In the genomic region with DNA sequence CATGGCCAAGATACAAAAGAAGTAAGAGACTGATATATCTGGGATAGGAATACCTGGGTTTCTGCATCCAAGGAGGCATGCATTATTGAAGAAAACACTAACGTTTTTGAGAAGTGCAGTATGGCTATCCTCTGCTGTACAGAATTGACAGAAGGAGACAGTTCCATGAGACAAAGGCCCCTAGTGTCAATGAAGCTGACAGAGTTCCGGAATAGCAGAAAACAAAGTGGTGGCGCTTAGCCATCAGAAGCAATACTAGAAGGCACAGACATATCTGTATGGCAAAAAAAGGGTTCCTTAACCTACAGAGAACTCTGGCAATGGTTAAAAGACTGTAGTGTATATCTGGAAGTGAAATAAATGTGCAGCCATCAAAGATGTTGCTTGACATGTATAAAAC, we compare ENCODE assay signal across 17 cellular contexts.
DNase-seq lines count a peak whose midpoint lies in the region; ATAC-seq and TF ChIP-seq lines count a peak whose summit lies in the region.
"Had no signal": no experiment of that assay in that cellular context is flagged by ENCODE, and none has a peak within 500 bp of the region (broad histone marks: within the 10 kb centered on the region; RNA-seq: fewer than 3 reads in every experiment).

No MANE protein-coding gene starts in this region.

- H3K27ac Mint-ChIP-seq in neural crest cell (ENCODE audit: unreplicated experiment), result peak overlapping the region; percentile 37
- H3K27ac Mint-ChIP-seq: CD14-positive monocyte; CD4-positive, alpha-beta memory T cell; HFFc6 had no signal

- TF ChIP-seq CTCF in neural crest cell (conservative IDR thresholded peaks at IDR 0.05), result no peak

- DNase-seq in Ammon's horn (ENCODE audit: low spot score), result peak; percentile 17
- peak; percentile 16 for DNase-seq in inferior parietal cortex (ENCODE audit: extremely low spot score)
- DNase-seq in neural crest cell (ENCODE audit: low read depth, low spot score), result no peak
- DNase-seq in superior temporal gyrus (ENCODE audit: extremely low spot score), result peak; percentile 43
- DNase-seq in T-helper 1 cell, result no peak
- DNase-seq: BE2C; Calu3; CD4-positive, alpha-beta memory T cell; COR-L47; DMS53; DMS79 treated with DMSO at 0.1 percent for 48 hours; GF-D8; GOT3; HFFc6 had no signal

- no peak overlapping the region for H3K4me3 Mint-ChIP-seq in neural crest cell
- H3K4me3 Mint-ChIP-seq: CD14-positive monocyte; CD4-positive, alpha-beta memory T cell; HFFc6 had no signal

- no peaks in the 10 kb centered on the region for H3K27me3 Mint-ChIP-seq in neural crest cell (ENCODE audit: low read depth)
- H3K27me3 Mint-ChIP-seq: CD4-positive, alpha-beta memory T cell had no signal

- H3K36me3 Mint-ChIP-seq in neural crest cell (ENCODE audit: low read depth), result no peaks in the 10 kb centered on the region
- H3K36me3 Mint-ChIP-seq: CD14-positive monocyte; CD4-positive, alpha-beta memory T cell had no signal

- peaks cover 12% of the 10 kb centered on the region for H3K4me1 Mint-ChIP-seq in neural crest cell
- H3K4me1 Mint-ChIP-seq: CD14-positive monocyte; CD4-positive, alpha-beta memory T cell had no signal

- H3K9me3 Mint-ChIP-seq in neural crest cell, result no peaks in the 10 kb centered on the region
- H3K9me3 Mint-ChIP-seq: HFFc6 had no signal

- no peak for ATAC-seq in SK-N-SH treated with all-trans-retinoic acid at 6 μM for 48 hours
- ATAC-seq in HG02870 (IDR thresholded peaks at IDR 0.05; ENCODE audit: unreplicated experiment), result no peak

TF ChIP-seq in SK-N-SH treated with all-trans-retinoic acid at 6 μM for 48 hours, 23 proteins besides CTCF, POLR2A, EP300 and RAD21:
- TF ChIP-seq ZFP3 (CRISPR knock-in tag; IDR thresholded peaks at IDR 0.05), result no peak
- TF ChIP-seq TCF4 (CRISPR knock-in tag; IDR thresholded peaks at IDR 0.05; ENCODE audit: borderline replicate concordance), result no peak
- TF ChIP-seq, protein P1, sequence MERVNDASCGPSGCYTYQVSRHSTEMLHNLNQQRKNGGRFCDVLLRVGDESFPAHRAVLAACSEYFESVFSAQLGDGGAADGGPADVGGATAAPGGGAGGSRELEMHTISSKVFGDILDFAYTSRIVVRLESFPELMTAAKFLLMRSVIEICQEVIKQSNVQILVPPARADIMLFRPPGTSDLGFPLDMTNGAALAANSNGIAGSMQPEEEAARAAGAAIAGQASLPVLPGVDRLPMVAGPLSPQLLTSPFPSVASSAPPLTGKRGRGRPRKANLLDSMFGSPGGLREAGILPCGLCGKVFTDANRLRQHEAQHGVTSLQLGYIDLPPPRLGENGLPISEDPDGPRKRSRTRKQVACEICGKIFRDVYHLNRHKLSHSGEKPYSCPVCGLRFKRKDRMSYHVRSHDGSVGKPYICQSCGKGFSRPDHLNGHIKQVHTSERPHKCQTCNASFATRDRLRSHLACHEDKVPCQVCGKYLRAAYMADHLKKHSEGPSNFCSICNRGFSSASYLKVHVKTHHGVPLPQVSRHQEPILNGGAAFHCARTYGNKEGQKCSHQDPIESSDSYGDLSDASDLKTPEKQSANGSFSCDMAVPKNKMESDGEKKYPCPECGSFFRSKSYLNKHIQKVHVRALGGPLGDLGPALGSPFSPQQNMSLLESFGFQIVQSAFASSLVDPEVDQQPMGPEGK (CRISPR knock-in tag; IDR thresholded peaks at IDR 0.05; ENCODE audit: borderline replicate concordance), result no peak

Comparison
In these comparisons a context has a peak if more than half of its experiments do, and no peak if none do; other contexts are left out.
1. DNase-seq: peak in Ammon's horn (single experiment), inferior parietal cortex (single experiment) and superior temporal gyrus (single experiment); none in neural crest cell (single experiment) and T-helper 1 cell (0 of 5).